In the genomic region with DNA sequence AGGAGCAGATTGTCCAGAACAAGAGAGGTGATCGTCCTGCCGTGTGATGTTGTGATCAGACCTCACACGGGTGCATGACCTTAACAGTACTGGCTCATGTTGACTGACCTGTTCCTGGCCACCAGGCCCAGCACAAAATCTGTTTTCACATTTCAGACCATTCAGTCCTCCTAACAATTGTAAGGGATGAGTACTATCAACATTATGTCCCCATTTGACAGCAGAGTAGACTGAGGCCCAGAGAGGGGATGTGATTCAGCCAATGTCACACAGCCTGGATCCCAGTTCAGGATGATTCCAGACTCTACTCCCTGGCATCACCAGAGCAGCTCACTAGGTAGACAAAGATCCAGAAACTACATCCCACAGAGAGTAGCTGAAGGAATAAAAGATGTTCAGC, we compare ENCODE assay signal across 3 cellular contexts.
A peak's percentile ranks its signal among the peaks of the same experiment; 100 is the strongest.
TF ChIP-seq lines count a peak whose summit lies in the region.

No MANE protein-coding gene starts in this region.

TF ChIP-seq in SK-N-SH treated with all-trans-retinoic acid at 6 μM for 48 hours, 23 proteins besides CTCF, POLR2A, EP300 and RAD21:
- TF ChIP-seq TCF4 (CRISPR knock-in tag; IDR thresholded peaks at IDR 0.05; ENCODE audit: borderline replicate concordance) (no peak), PPARA (CRISPR knock-in tag; IDR thresholded peaks at IDR 0.05; ENCODE audit: borderline replicate concordance) (no peak), GLIS3 (CRISPR knock-in tag; IDR thresholded peaks at IDR 0.05) (no peak), RARB (CRISPR knock-in tag; IDR thresholded peaks at IDR 0.05) (no peak), ZFP30 (CRISPR knock-in tag; IDR thresholded peaks at IDR 0.05) (no peak), ZNF70 (CRISPR knock-in tag; IDR thresholded peaks at IDR 0.05) (peak; percentile 41; the same call in 1 of the 2 replicates), ZNF8 (CRISPR knock-in tag; IDR thresholded peaks at IDR 0.05) (no peak)
TF ChIP-seq in SK-N-SH treated with all-trans-retinoic acid at 6 μM for 48 hours: peak in this region for 1.

TF ChIP-seq in SK-N-SH, 30 proteins besides CTCF, POLR2A, EP300 and RAD21:
- TF ChIP-seq YY1 (IDR thresholded peaks at IDR 0.05; ENCODE audit: low read depth): no peak
- TF ChIP-seq ELF1 (IDR thresholded peaks at IDR 0.05): no peak
- no peak for TF ChIP-seq POLR2AphosphoS5 (IDR thresholded peaks at IDR 0.05; ENCODE audit: low read depth, low read length)
- no peak for TF ChIP-seq SIN3A (IDR thresholded peaks at IDR 0.05; ENCODE audit: borderline replicate concordance, low read depth, low read length)
- no peak for TF ChIP-seq NRF1 (IDR thresholded peaks at IDR 0.05; ENCODE audit: low read depth, low read length)

TF ChIP-seq in K562, 482 proteins besides CTCF, POLR2A, EP300 and RAD21:
- TF ChIP-seq, protein P1, sequence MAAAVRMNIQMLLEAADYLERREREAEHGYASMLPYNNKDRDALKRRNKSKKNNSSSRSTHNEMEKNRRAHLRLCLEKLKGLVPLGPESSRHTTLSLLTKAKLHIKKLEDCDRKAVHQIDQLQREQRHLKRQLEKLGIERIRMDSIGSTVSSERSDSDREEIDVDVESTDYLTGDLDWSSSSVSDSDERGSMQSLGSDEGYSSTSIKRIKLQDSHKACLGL (CRISPR knock-in tag; IDR thresholded peaks at IDR 0.05; ENCODE audit: borderline replicate concordance, poor library complexity, severe bottlenecking): no peak
- TF ChIP-seq RBM25 (IDR thresholded peaks at IDR 0.05; ENCODE audit: low read depth, low read length, severe bottlenecking) (peak; percentile 87), RAD51 (IDR thresholded peaks at IDR 0.05; ENCODE audit: borderline replicate concordance, low read depth) (no peak), CREB3L1 (IDR thresholded peaks at IDR 0.05; ENCODE audit: borderline replicate concordance, low read depth) (no peak), ZBED1 (IDR thresholded peaks at IDR 0.05) (no peak), CBX2 (IDR thresholded peaks at IDR 0.05; ENCODE audit: insufficient read depth, low read length, poor library complexity, severe bottlenecking) (no peak), SMARCA5 (IDR thresholded peaks at IDR 0.05) (0 out of 2 replicates have a peak, but pooled peaks have one; percentile 32), ZNF253 (CRISPR knock-in tag; conservative IDR thresholded peaks at IDR 0.05) (no peak), ATF7 (IDR thresholded peaks at IDR 0.05) (no peak), NEUROD1 (IDR thresholded peaks at IDR 0.05; ENCODE audit: borderline replicate concordance, low read depth, low read length, partially characterized antibody) (no peak), KDM1A (IDR thresholded peaks at IDR 0.05) (peak in 1 of 2 experiments; percentile 36; a peak in 1 of 4 replicates), RBM39 (optimal IDR thresholded peaks at IDR 0.05; ENCODE audit: low read depth, low read length) (no peak), BCOR (IDR thresholded peaks at IDR 0.05) (peak; percentile 53), TAF1 (IDR thresholded peaks at IDR 0.05; ENCODE audit: control insufficient read depth, extremely low read depth, insufficient read depth, low read length, severe bottlenecking) (no peak), ZNF165 (CRISPR knock-in tag; IDR thresholded peaks at IDR 0.05; ENCODE audit: borderline replicate concordance) (no peak), EZH2 (IDR thresholded peaks at IDR 0.05; ENCODE audit: borderline replicate concordance, low read depth, low read length) (no peak)
- TF ChIP-seq, protein P2, sequence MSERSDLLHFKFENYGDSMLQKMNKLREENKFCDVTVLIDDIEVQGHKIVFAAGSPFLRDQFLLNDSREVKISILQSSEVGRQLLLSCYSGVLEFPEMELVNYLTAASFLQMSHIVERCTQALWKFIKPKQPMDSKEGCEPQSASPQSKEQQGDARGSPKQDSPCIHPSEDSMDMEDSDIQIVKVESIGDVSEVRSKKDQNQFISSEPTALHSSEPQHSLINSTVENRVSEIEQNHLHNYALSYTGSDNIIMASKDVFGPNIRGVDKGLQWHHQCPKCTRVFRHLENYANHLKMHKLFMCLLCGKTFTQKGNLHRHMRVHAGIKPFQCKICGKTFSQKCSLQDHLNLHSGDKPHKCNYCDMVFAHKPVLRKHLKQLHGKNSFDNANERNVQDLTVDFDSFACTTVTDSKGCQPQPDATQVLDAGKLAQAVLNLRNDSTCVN (CRISPR knock-in tag; IDR thresholded peaks at IDR 0.05): no peak
- TF ChIP-seq, protein P3, sequence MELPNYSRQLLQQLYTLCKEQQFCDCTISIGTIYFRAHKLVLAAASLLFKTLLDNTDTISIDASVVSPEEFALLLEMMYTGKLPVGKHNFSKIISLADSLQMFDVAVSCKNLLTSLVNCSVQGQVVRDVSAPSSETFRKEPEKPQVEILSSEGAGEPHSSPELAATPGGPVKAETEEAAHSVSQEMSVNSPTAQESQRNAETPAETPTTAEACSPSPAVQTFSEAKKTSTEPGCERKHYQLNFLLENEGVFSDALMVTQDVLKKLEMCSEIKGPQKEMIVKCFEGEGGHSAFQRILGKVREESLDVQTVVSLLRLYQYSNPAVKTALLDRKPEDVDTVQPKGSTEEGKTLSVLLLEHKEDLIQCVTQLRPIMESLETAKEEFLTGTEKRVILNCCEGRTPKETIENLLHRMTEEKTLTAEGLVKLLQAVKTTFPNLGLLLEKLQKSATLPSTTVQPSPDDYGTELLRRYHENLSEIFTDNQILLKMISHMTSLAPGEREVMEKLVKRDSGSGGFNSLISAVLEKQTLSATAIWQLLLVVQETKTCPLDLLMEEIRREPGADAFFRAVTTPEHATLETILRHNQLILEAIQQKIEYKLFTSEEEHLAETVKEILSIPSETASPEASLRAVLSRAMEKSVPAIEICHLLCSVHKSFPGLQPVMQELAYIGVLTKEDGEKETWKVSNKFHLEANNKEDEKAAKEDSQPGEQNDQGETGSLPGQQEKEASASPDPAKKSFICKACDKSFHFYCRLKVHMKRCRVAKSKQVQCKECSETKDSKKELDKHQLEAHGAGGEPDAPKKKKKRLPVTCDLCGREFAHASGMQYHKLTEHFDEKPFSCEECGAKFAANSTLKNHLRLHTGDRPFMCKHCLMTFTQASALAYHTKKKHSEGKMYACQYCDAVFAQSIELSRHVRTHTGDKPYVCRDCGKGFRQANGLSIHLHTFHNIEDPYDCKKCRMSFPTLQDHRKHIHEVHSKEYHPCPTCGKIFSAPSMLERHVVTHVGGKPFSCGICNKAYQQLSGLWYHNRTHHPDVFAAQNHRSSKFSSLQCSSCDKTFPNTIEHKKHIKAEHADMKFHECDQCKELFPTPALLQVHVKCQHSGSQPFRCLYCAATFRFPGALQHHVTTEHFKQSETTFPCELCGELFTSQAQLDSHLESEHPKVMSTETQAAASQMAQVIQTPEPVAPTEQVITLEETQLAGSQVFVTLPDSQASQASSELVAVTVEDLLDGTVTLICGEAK (IDR thresholded peaks at IDR 0.05): no peak
- TF ChIP-seq, protein P3 (CRISPR knock-in tag; IDR thresholded peaks at IDR 0.05): no peak
